Comparison of ENCODE assay signal across 23 cellular contexts in genomic region chr15:93312891-93313486, GRCh38.
DNase-seq lines count a peak whose midpoint lies in the region; FAIRE-seq and TF ChIP-seq lines count a peak whose summit lies in the region.
"Had no signal": no experiment of that assay in that cellular context is flagged by ENCODE, and none has a peak within 500 bp of the region (broad histone marks: within the 10 kb centered on the region; RNA-seq: fewer than 3 reads in every experiment).

No MANE protein-coding gene starts in this region.

- H3K4me1 ChIP-seq in HAP-1: no peaks in the 10 kb centered on the region
- H3K4me1 ChIP-seq: foreskin keratinocyte had no signal

- DNase-seq in G401 (ENCODE audit: low spot score) (peak; percentile 46), bronchial epithelial cell (ENCODE audit: low read depth) (no peak), hypothalamus (lab: John Stamatoyannopoulos, UW) (peak in 35 of 51 donors; percentile 11 to 93 (median 60)), osteocyte (ENCODE audit: extremely low spot score, unreplicated experiment) (peak; percentile 23), mucosa of gallbladder (ENCODE audit: low spot score) (no peak), HAP-1 (ENCODE audit: low spot score in 2 of 2) (no peak), DMS153 (lab: John Stamatoyannopoulos, UW) (no peak), SHP77 treated with DMSO at 0.1 percent for 48 hours (lab: John Stamatoyannopoulos, UW) (no peak)
- DNase-seq: activated CD4-positive, CD25-positive, alpha-beta regulatory T cell treated with anti-CD3 and anti-CD28 coated beads, Interleukin-2, amount 50 U/mL, for 72 hours; brain microvascular endothelial cell; dermis blood vessel endothelial cell; foreskin keratinocyte; IMR-90; kidney; naive thymus-derived CD4-positive, alpha-beta T cell; NCI-H1417; NCI-H2107; NCI-H69; stimulated activated CD8-positive, alpha-beta memory T cell treated with anti-CD3 and anti-CD28 coated beads, Interleukin-4, amount 100 ng/mL, for 48 hours; T-helper 9 cell had no signal

- TF ChIP-seq CTCF in bronchial epithelial cell (IDR thresholded peaks at IDR 0.05; ENCODE audit: insufficient read depth, low read length, severe bottlenecking): no peak
- no peak for TF ChIP-seq CTCF in osteocyte (IDR thresholded peaks at IDR 0.05)

- H3K4me3 ChIP-seq in bronchial epithelial cell (ENCODE audit: low read depth, low read length): no peak overlapping the region
- H3K4me3 ChIP-seq in HAP-1: no peak overlapping the region

- peaks cover 2% of the 10 kb centered on the region for H3K27me3 Mint-ChIP-seq in osteocyte (ENCODE audit: unreplicated experiment)

- H3K36me3 ChIP-seq in bronchial epithelial cell (ENCODE audit: control insufficient read depth, insufficient read depth, low read length): no peaks in the 10 kb centered on the region
- H3K36me3 ChIP-seq in HAP-1 (replicated peaks): no peaks in the 10 kb centered on the region
- H3K36me3 ChIP-seq: brain microvascular endothelial cell had no signal

- in situ Hi-C loops in G401 (cut with HindIII; ENCODE audit: low sequenced_read_pairs): no loop called here
- in situ Hi-C loops in HAP-1 (cut with MboI; ENCODE audit: low sequenced_read_pairs): no loop called here

- no peak overlapping the region for H3K27ac Mint-ChIP-seq in osteocyte (ENCODE audit: unreplicated experiment)
- H3K27ac Mint-ChIP-seq: activated naive CD4-positive, alpha-beta T cell treated with anti-CD3 and anti-CD28 coated beads, Interleukin-2, amount 50 U/mL, for 72 hours; naive thymus-derived CD4-positive, alpha-beta T cell had no signal

- no peak overlapping the region for H3K4me3 Mint-ChIP-seq in osteocyte (ENCODE audit: unreplicated experiment)
- H3K4me3 Mint-ChIP-seq: naive thymus-derived CD4-positive, alpha-beta T cell had no signal

- no peaks in the 10 kb centered on the region for H3K4me1 Mint-ChIP-seq in osteocyte (ENCODE audit: unreplicated experiment)
- H3K4me1 Mint-ChIP-seq: naive thymus-derived CD4-positive, alpha-beta T cell had no signal

- FAIRE-seq in bronchial epithelial cell (lab: Jason Lieb, UNC): peak; percentile 7
- FAIRE-seq: D721Med, kidney, urothelium cell line had no signal

- H3K9me3 Mint-ChIP-seq in osteocyte (ENCODE audit: unreplicated experiment): peaks cover 4% of the 10 kb centered on the region
- H3K9me3 Mint-ChIP-seq: activated naive CD4-positive, alpha-beta T cell treated with anti-CD3 and anti-CD28 coated beads, Interleukin-2, amount 50 U/mL, for 72 hours had no signal

- H3K27me3 ChIP-seq in bronchial epithelial cell (ENCODE audit: control insufficient read depth, insufficient read depth, low read length) (no peaks in the 10 kb centered on the region), HAP-1 (ENCODE audit: low read depth) (no peaks in the 10 kb centered on the region)
- H3K27me3 ChIP-seq: brain microvascular endothelial cell, foreskin keratinocyte had no signal

- H3K9me3 ChIP-seq in HAP-1: no peaks in the 10 kb centered on the region

- H3K36me3 Mint-ChIP-seq in osteocyte (ENCODE audit: unreplicated experiment): no peaks in the 10 kb centered on the region
- H3K36me3 Mint-ChIP-seq: activated naive CD4-positive, alpha-beta T cell treated with anti-CD3 and anti-CD28 coated beads, Interleukin-2, amount 50 U/mL, for 72 hours; naive thymus-derived CD4-positive, alpha-beta T cell had no signal

Comparison
In these comparisons a context has a peak if more than half of its experiments do, and no peak if none do; other contexts are left out.
1. DNase-seq: peak in G401 (single experiment), hypothalamus (35 of 51) and osteocyte (single experiment); none in bronchial epithelial cell (single experiment), mucosa of gallbladder (single experiment), HAP-1 (0 of 2), DMS153 (single experiment) and SHP77 treated with DMSO at 0.1 percent for 48 hours (single experiment).